ENCODE assay signal across 8 cellular contexts in genomic region chr6:160767647-160768019, GRCh38.
A peak's percentile ranks its signal among the peaks of the same experiment; 100 is the strongest.
DNase-seq lines count a peak whose midpoint lies in the region; ATAC-seq and TF ChIP-seq lines count a peak whose summit lies in the region.

No MANE protein-coding gene starts in this region.

- H3K4me3 ChIP-seq in dorsolateral prefrontal cortex (peak overlapping the region in 53 of 59 donors; percentile 46 to 75 (median 63)), prostate gland (peak overlapping the region; percentile 36 to 48), MM.1S (ENCODE audit: low read length) (no peak overlapping the region)

- H3K4me2 ChIP-seq in MM.1S (ENCODE audit: low read depth, low read length), result no peak overlapping the region

- no peaks in the 10 kb centered on the region for H3K36me3 ChIP-seq in prostate gland
- no peaks in the 10 kb centered on the region for H3K36me3 ChIP-seq in MM.1S (replicated peaks; ENCODE audit: insufficient read depth, low read length)

- H3K9ac ChIP-seq in MM.1S (ENCODE audit: low read length), result no peak overlapping the region

- H3K4me1 ChIP-seq in prostate gland (replicated peaks) (no peaks in the 10 kb centered on the region), MM.1S (ENCODE audit: low read length) (no peaks in the 10 kb centered on the region)

- DNase-seq in dorsolateral prefrontal cortex, result no peak
- no peak for DNase-seq in prostate gland (ENCODE audit: low spot score)
- DNase-seq in MM.1S, result no peak
- DNase-seq in NCI-H748 treated with DMSO at 0.1 percent for 48 hours (lab: John Stamatoyannopoulos, UW), result no peak
- DNase-seq in retina, result no peak

- H3K9me2 ChIP-seq in MM.1S (replicated peaks; ENCODE audit: insufficient read depth, low read length), result no peaks in the 10 kb centered on the region

- H3K27ac ChIP-seq in dorsolateral prefrontal cortex (no peak overlapping the region), prostate gland (no peak overlapping the region), MM.1S (ENCODE audit: low read length) (no peak overlapping the region)

- no peaks in the 10 kb centered on the region for H3K79me2 ChIP-seq in MM.1S (ENCODE audit: low read length)

- ATAC-seq in GM19397 (IDR thresholded peaks at IDR 0.05; ENCODE audit: unreplicated experiment) (peak; percentile 6), HG03045 (IDR thresholded peaks at IDR 0.05; ENCODE audit: unreplicated experiment) (peak; percentile 5), HG03439 (IDR thresholded peaks at IDR 0.05; ENCODE audit: unreplicated experiment) (no peak)

- intact Hi-C loops in dorsolateral prefrontal cortex (cut with DNase I) (loop anchor here in 1 of 2 donors (1.0 to 5.0 kb wide), 2 partner anchors 35 to 247 kb away; no protein-coding TSS in a partner anchor), prostate gland (cut with DNase I) (loop anchor here (2.0 kb wide), 1 partner anchor 35 kb away; no protein-coding TSS in a partner anchor)

- no peaks in the 10 kb centered on the region for H3K27me3 ChIP-seq in dorsolateral prefrontal cortex
- H3K27me3 ChIP-seq in prostate gland (replicated peaks; ENCODE audit: insufficient read depth), result no peaks in the 10 kb centered on the region
- no peaks in the 10 kb centered on the region for H3K27me3 ChIP-seq in MM.1S (replicated peaks; ENCODE audit: insufficient read depth, low read length)

- H2AFZ ChIP-seq in MM.1S (ENCODE audit: low read length), result no peak overlapping the region

- H4K20me1 ChIP-seq in MM.1S (ENCODE audit: insufficient read depth, low read length), result no peaks in the 10 kb centered on the region

- 20% methylated on average over 5 of the region's 5 CpGs for WGBS in prostate gland

- TF ChIP-seq POLR2A in prostate gland (IDR thresholded peaks at IDR 0.05), result no peak

- TF ChIP-seq CTCF in dorsolateral prefrontal cortex (IDR thresholded peaks at IDR 0.05 in 54 of 56, conservative IDR thresholded peaks at IDR 0.05 in 2 of 56; ENCODE audit: low read depth in 1 of 56, partially characterized antibody in 56 of 56) (peak in 13 of 56 donors; percentile 1 to 41 (median 8)), prostate gland (IDR thresholded peaks at IDR 0.05) (peak in 1 of 4 experiments; percentile 13), MM.1S (IDR thresholded peaks at IDR 0.05; ENCODE audit: low read length) (no peak)

- H3K9me3 ChIP-seq in prostate gland (no peaks in the 10 kb centered on the region), MM.1S (replicated peaks; ENCODE audit: insufficient read depth, low read length) (no peaks in the 10 kb centered on the region)

- H3F3A ChIP-seq in MM.1S (ENCODE audit: insufficient read depth, low read length), result no peaks in the 10 kb centered on the region
